11 cellular contexts compared by ENCODE assay signal in genomic region chr11:14015711-14016110, GRCh38. TPM values are rescaled to one million over a fixed set of nuclear protein-coding genes. Genes with fewer than 3 reads are reported as not detected.
DNase-seq lines count a peak whose midpoint lies in the region; ATAC-seq and TF ChIP-seq lines count a peak whose summit lies in the region.
"Had no signal": no experiment of that assay in that cellular context is flagged by ENCODE, and none has a peak within 500 bp of the region (broad histone marks: within the 10 kb centered on the region; RNA-seq: fewer than 3 reads in every experiment).

No MANE protein-coding gene starts in this region.

- intact Hi-C loops in mammary epithelial cell (cut with micrococcal nuclease), result no loop called here

- H3K4me1 ChIP-seq in mammary epithelial cell (ENCODE audit: insufficient read depth, low read length), result peaks cover 11% of the 10 kb centered on the region
- H3K4me1 ChIP-seq: vagina had no signal

- H3K9ac ChIP-seq in mammary epithelial cell (ENCODE audit: insufficient read depth, low read length), result no peak overlapping the region

- H3K27ac ChIP-seq in mammary epithelial cell (ENCODE audit: insufficient read depth, low read depth, low read length), result no peak overlapping the region
- H3K27ac ChIP-seq: vagina had no signal

- WGBS in mammary epithelial cell (ENCODE audit: low coverage, missing lambda C conversion rate), result 66% methylated on average over 4 of the region's 4 CpGs

- dilution Hi-C loops in mammary epithelial cell (cut with HindIII; ENCODE audit: low sequenced_read_pairs), result no loop called here

- H3K36me3 ChIP-seq in mammary epithelial cell (ENCODE audit: insufficient read depth, low read length), result no peaks in the 10 kb centered on the region
- H3K36me3 ChIP-seq: vagina had no signal

- no TSS peak for BruUV-seq in mammary epithelial cell (replicated peaks; lab: Mats Ljungman, UMichigan)

- no peaks in the 10 kb centered on the region for H3K9me3 Mint-ChIP-seq in T-cell
- H3K9me3 Mint-ChIP-seq: activated CD4-positive, alpha-beta memory T cell treated with anti-CD3 and anti-CD28 coated beads for 36 hours had no signal

- no peak overlapping the region for H3K4me3 ChIP-seq in mammary epithelial cell (replicated peaks in 1 of 3; ENCODE audit: insufficient read depth in 1 of 3, low read depth in 2 of 3, low read length in 3 of 3)
- H3K4me3 ChIP-seq: vagina had no signal

- no peak overlapping the region for H2AFZ ChIP-seq in mammary epithelial cell (ENCODE audit: low read depth, low read length)

- no peak overlapping the region for H3K4me2 ChIP-seq in mammary epithelial cell (ENCODE audit: insufficient read depth, low read depth, low read length)

- no peaks in the 10 kb centered on the region for H3K27me3 ChIP-seq in mammary epithelial cell (ENCODE audit: insufficient read depth, low read length)
- H3K27me3 ChIP-seq: vagina had no signal

- H4K20me1 ChIP-seq in mammary epithelial cell (ENCODE audit: insufficient read depth, low read length), result no peaks in the 10 kb centered on the region

- CTCF ChIA-PET in mammary epithelial cell (lab: Charles Lee; ENCODE audit: low non-redundant PET), result interaction anchor here (0.7 kb wide), 1 partner anchor 114 kb away, joined by 5 read pairs; no protein-coding TSS in a partner anchor
- CTCF ChIA-PET in T-cell (lab: Charles Lee), result no interaction called here

- ATAC-seq in T-cell (replicated peaks in 1 of 4), result no peak

- in situ Hi-C loops in mammary epithelial cell (cut with MboI; ENCODE audit: low sequenced_read_pairs in 2 of 2), result no loop called here

- H3K79me2 ChIP-seq in mammary epithelial cell (ENCODE audit: insufficient read depth, low read length), result no peaks in the 10 kb centered on the region

- peak; percentile 37 for DNase-seq in AG08396 (ENCODE audit: low spot score)
- peak; percentile 14 for DNase-seq in HuH-7.5 (ENCODE audit: low spot score)
- DNase-seq in mammary epithelial cell, result peak; percentile 32
- peak; percentile 44 for DNase-seq in iris pigment epithelial cell (ENCODE audit: low read depth)
- no peak for DNase-seq in cerebellum (ENCODE audit: low spot score)
- DNase-seq in T-cell, result no peak
- no peak for DNase-seq in COR-L47 (lab: John Stamatoyannopoulos, UW)
- no peak for DNase-seq in 8988T
- DNase-seq: activated CD4-positive, alpha-beta memory T cell treated with anti-CD3 and anti-CD28 coated beads for 36 hours; NCI-H187 treated with DMSO at 0.1 percent for 48 hours had no signal

- no peak overlapping the region for H3K27ac Mint-ChIP-seq in T-cell
- H3K27ac Mint-ChIP-seq: activated CD4-positive, alpha-beta memory T cell treated with anti-CD3 and anti-CD28 coated beads for 36 hours had no signal

- POLR2A ChIA-PET in T-cell (lab: Charles Lee), result no interaction called here

- no peak for TF ChIP-seq CTCF in mammary epithelial cell (conservative IDR thresholded peaks at IDR 0.05 in 1 of 2, IDR thresholded peaks at IDR 0.05 in 1 of 2; ENCODE audit: extremely low read depth in 1 of 2, insufficient read depth in 1 of 2, low read depth in 1 of 2, low read length in 2 of 2)

- no peaks in the 10 kb centered on the region for H3K36me3 Mint-ChIP-seq in T-cell
- H3K36me3 Mint-ChIP-seq: activated CD4-positive, alpha-beta memory T cell treated with anti-CD3 and anti-CD28 coated beads for 36 hours had no signal

- no peaks in the 10 kb centered on the region for H3K4me1 Mint-ChIP-seq in T-cell

- no peaks in the 10 kb centered on the region for H3K27me3 Mint-ChIP-seq in T-cell
- H3K27me3 Mint-ChIP-seq: activated CD4-positive, alpha-beta memory T cell treated with anti-CD3 and anti-CD28 coated beads for 36 hours had no signal

- no peaks in the 10 kb centered on the region for H3K9me3 ChIP-seq in mammary epithelial cell (replicated peaks; ENCODE audit: insufficient read depth, low read length)
- H3K9me3 ChIP-seq: vagina had no signal

- no peak overlapping the region for H3K4me3 Mint-ChIP-seq in T-cell
- H3K4me3 Mint-ChIP-seq: activated CD4-positive, alpha-beta memory T cell treated with anti-CD3 and anti-CD28 coated beads for 36 hours had no signal

RNA-seq across cellular contexts. Expression of gene SPON1, which starts 53.2 kb away (rescaled TPM):
- total RNA-seq in mammary epithelial cell, result under 1 TPM in 1 of 2 donors, not detected in 1; 0.17 TPM
- polyA plus RNA-seq in mammary epithelial cell, result not detected
- not detected for polyA minus RNA-seq in mammary epithelial cell
- 39.1 TPM for total RNA-seq in cerebellum
- 10 to 100 TPM in 3 of 5 donors, 1 to 10 TPM in 2; 1.0 to 38.2 (median 28.8) TPM for total RNA-seq in T-cell

Comparison
In these comparisons a context has a peak if more than half of its experiments do, and no peak if none do; other contexts are left out.
1. DNase-seq: peak in AG08396 (single experiment), HuH-7.5 (single experiment), mammary epithelial cell (single experiment) and iris pigment epithelial cell (single experiment); none in cerebellum (single experiment), T-cell (0 of 34), COR-L47 (single experiment) and 8988T (single experiment).